1 cellular context compared by ENCODE assay signal in the genomic region with DNA sequence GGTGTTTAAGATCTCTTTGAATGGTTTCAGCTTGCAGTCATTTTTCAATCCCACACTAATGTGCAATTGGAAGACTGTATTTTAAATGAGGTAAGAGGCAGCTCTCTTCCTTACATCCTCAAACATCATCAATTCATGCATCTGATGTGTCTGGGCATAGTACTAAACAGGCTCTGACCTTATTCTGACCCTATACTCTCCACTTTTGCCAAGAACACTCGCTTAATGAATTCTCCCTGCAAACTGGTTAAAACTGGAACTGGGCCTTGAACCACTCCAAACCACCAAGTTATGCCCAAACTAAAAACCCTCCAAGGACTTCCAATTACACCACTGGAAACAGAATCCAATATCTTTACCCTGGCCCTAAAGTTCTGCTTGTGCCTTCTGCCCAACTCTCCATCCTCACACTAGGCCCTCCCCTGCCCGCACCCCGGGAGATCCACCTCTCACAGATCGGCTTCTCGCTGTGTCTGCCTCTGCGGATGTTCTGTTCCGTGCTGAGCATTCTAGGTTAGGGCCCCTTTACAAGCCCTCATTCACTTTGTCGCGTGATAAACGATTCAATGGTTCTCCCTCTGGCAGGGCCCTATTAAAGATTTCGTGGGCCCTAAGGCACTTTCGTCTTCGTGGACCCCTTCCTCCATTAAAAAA.
TF ChIP-seq lines count a peak whose summit lies in the region.

No MANE protein-coding gene starts in this region.

TF ChIP-seq in H1, 55 proteins besides CTCF, POLR2A, EP300 and RAD21:
- TF ChIP-seq TAF1 (IDR thresholded peaks at IDR 0.05; ENCODE audit: low read depth, low read length) (no peak), HDAC2 (IDR thresholded peaks at IDR 0.05; ENCODE audit: borderline replicate concordance in 1 of 2, low read depth in 2 of 2, low read length in 2 of 2) (no peak), ZNF274 (IDR thresholded peaks at IDR 0.05; ENCODE audit: borderline replicate concordance, extremely low read depth, low read length) (no peak), KDM1A (IDR thresholded peaks at IDR 0.05; ENCODE audit: borderline replicate concordance, low read length) (no peak), BCL11A (IDR thresholded peaks at IDR 0.05; ENCODE audit: low read depth in 2 of 2, low read length in 2 of 2) (no peak), RFX5 (IDR thresholded peaks at IDR 0.05; ENCODE audit: borderline replicate concordance, low read depth, low read length) (no peak), CBX5 (IDR thresholded peaks at IDR 0.05; ENCODE audit: low read depth, low read length) (no peak), JUND (IDR thresholded peaks at IDR 0.05; ENCODE audit: low read length) (no peak), CEBPB (IDR thresholded peaks at IDR 0.05; ENCODE audit: low read depth, low read length) (no peak), SP4 (IDR thresholded peaks at IDR 0.05; ENCODE audit: low read length) (no peak), SP2 (IDR thresholded peaks at IDR 0.05; ENCODE audit: low read length) (no peak), NANOG (IDR thresholded peaks at IDR 0.05; ENCODE audit: insufficient read depth, low read depth, low read length, poor library complexity, severe bottlenecking) (no peak), EGR1 (IDR thresholded peaks at IDR 0.05; ENCODE audit: borderline replicate concordance, low read depth, low read length) (no peak), SIRT6 (IDR thresholded peaks at IDR 0.05; ENCODE audit: low read length) (no peak), FOSL1 (IDR thresholded peaks at IDR 0.05; ENCODE audit: insufficient read depth, low read depth, low read length) (no peak), CBX8 (IDR thresholded peaks at IDR 0.05; ENCODE audit: borderline replicate concordance, low read depth, low read length) (no peak)
TF ChIP-seq in H1: peak in this region for 0.
